19 cellular contexts compared by ENCODE assay signal in genomic region chr6:43450699-43451131, GRCh38. TPM values are rescaled to one million over a fixed set of nuclear protein-coding genes. Genes with fewer than 3 reads are reported as not detected.
DNase-seq lines count a peak whose midpoint lies in the region; ATAC-seq, FAIRE-seq and TF ChIP-seq lines count a peak whose summit lies in the region.
"Had no signal": no experiment of that assay in that cellular context is flagged by ENCODE, and none has a peak within 500 bp of the region (broad histone marks: within the 10 kb centered on the region; RNA-seq: fewer than 3 reads in every experiment).

No MANE protein-coding gene starts in this region.

- no TSS peak for BruUV-seq in HepG2 (replicated peaks; lab: Mats Ljungman, UMichigan)

- H3K4me1 ChIP-seq in HepG2 (ENCODE audit: insufficient read depth, low read length), result peaks cover 7% of the 10 kb centered on the region
- peaks cover 0 to 11% (median 0%) of the 10 kb centered on the region in 4 donors for H3K4me1 ChIP-seq in right lobe of liver
- H3K4me1 ChIP-seq in neuronal stem cell (ENCODE audit: control insufficient read depth in 2 of 2, insufficient read depth in 1 of 2, low read depth in 1 of 2, low read length in 2 of 2), result peaks cover 0 to 1% of the 10 kb centered on the region in 2 donors
- H3K4me1 ChIP-seq: Caco-2 had no signal

- H2BK5ac ChIP-seq in neuronal stem cell (ENCODE audit: low read length), result peak overlapping the region; percentile 53

- no peak for FAIRE-seq in HepG2 (lab: Jason Lieb, UNC)
- FAIRE-seq: G401.6, GM12892 had no signal

- H3K27me3 ChIP-seq in HepG2 (ENCODE audit: control insufficient read depth in 1 of 2, insufficient read depth in 2 of 2, low read length in 2 of 2) (no peaks in the 10 kb centered on the region), right lobe of liver (no peaks in the 10 kb centered on the region), neuronal stem cell (ENCODE audit: control insufficient read depth in 3 of 3, insufficient read depth in 3 of 3, low read depth in 1 of 3, low read length in 3 of 3) (peaks cover 0 to 6% (median 3%) of the 10 kb centered on the region in 3 experiments)

- H2AFZ ChIP-seq in HepG2 (ENCODE audit: low read length), result no peak overlapping the region
- no peak overlapping the region for H2AFZ ChIP-seq in neuronal stem cell (ENCODE audit: low read length)

- CTCF ChIA-PET in HepG2 (lab: Yijun Ruan, JAX; ENCODE audit: low intra/inter-chr PET ratio, low total read pairs), result no interaction called here
- CTCF ChIA-PET in RWPE1 (lab: Yijun Ruan, JAX), result interaction anchor here (0.6 kb wide), 1 partner anchor 1531 kb away, joined by 5 read pairs; no protein-coding TSS in a partner anchor

- intact Hi-C loops in HepG2 (cut with micrococcal nuclease; ENCODE audit: unreplicated experiment) (no loop called here), right lobe of liver (cut with DNase I) (loop anchor here (5.0 kb wide), 1 partner anchor 57 kb away; no protein-coding TSS in a partner anchor)

- H3K4me2 ChIP-seq in HepG2 (ENCODE audit: low read depth, low read length) (no peak overlapping the region), neuronal stem cell (ENCODE audit: insufficient read depth, low read length, poor library complexity, severe bottlenecking) (no peak overlapping the region)
- H3K4me2 ChIP-seq: BLaER1 had no signal

- no peaks in the 10 kb centered on the region for H3K27me3 Mint-ChIP-seq in activated T-cell treated with anti-CD3 and anti-CD28 coated beads, Interleukin-2, amount 50 U/mL, for 4 hours (ENCODE audit: low read depth)
- H3K27me3 Mint-ChIP-seq: B cell had no signal

- no peak overlapping the region for H2BK15ac ChIP-seq in neuronal stem cell (ENCODE audit: low read length)

- no peak overlapping the region for H4K91ac ChIP-seq in neuronal stem cell (ENCODE audit: low read depth, low read length, poor library complexity)

- peaks cover 16% of the 10 kb centered on the region for H3K36me3 Mint-ChIP-seq in activated T-cell treated with anti-CD3 and anti-CD28 coated beads, Interleukin-2, amount 50 U/mL, for 4 hours (ENCODE audit: insufficient read depth)

- 87% methylated on average over 12 of the region's 13 CpGs for WGBS in HepG2 (ENCODE audit: low lambda C conversion rate)
- 96% methylated on average over 9 of the region's 13 CpGs for WGBS in right lobe of liver (ENCODE audit: insufficient coverage, low coverage, low lambda C conversion rate, missing lambda C conversion rate)
- WGBS in neuronal stem cell (ENCODE audit: extremely low coverage in 2 of 2, insufficient read length in 2 of 2, insufficient replicate concordance in 1 of 2), 2 donors, result no CpG with 5 or more reads among the region's 13 CpGs

- TF ChIP-seq CTCF in HepG2 (CRISPR knock-in tag; IDR thresholded peaks at IDR 0.05), result no peak
- TF ChIP-seq CTCF in right lobe of liver (IDR thresholded peaks at IDR 0.05), result no peak
- no peak for TF ChIP-seq CTCF in RWPE1 (conservative IDR thresholded peaks at IDR 0.05; ENCODE audit: low read depth)
- TF ChIP-seq CTCF in foreskin fibroblast (IDR thresholded peaks at IDR 0.05; ENCODE audit: low read depth, low read length), result no peak

- H3K9me3 ChIP-seq in HepG2 (ENCODE audit: low read length) (no peaks in the 10 kb centered on the region), right lobe of liver (no peaks in the 10 kb centered on the region), neuronal stem cell (replicated peaks in 1 of 2; ENCODE audit: control insufficient read depth in 2 of 2, insufficient read depth in 1 of 2, low read depth in 1 of 2, low read length in 2 of 2) (no peaks in the 10 kb centered on the region)
- H3K9me3 ChIP-seq: BLaER1, Caco-2 had no signal

- H4K8ac ChIP-seq in neuronal stem cell (ENCODE audit: low read depth, low read length), result no peak overlapping the region

- H2AK5ac ChIP-seq in neuronal stem cell (ENCODE audit: low read depth, low read length), result no peak overlapping the region

- in situ Hi-C loops in HepG2 (cut with HindIII; ENCODE audit: extremely low pct_ligation_motif_present, low pct_unique_long_range_greater_than_20kb), result no loop called here

- TF ChIP-seq RAD21 in HepG2 (CRISPR knock-in tag; IDR thresholded peaks at IDR 0.05), result no peak

- H3K4me3 ChIP-seq in HepG2 (replicated peaks in 1 of 3; ENCODE audit: insufficient read depth in 1 of 3, low read depth in 2 of 3, low read length in 3 of 3), result no peak overlapping the region
- no peak overlapping the region for H3K4me3 ChIP-seq in right lobe of liver
- H3K4me3 ChIP-seq in neuronal stem cell (ENCODE audit: low read length in 2 of 2), result no peak overlapping the region
- H3K4me3 ChIP-seq in foreskin fibroblast (ENCODE audit: low read depth in 1 of 2, low read length in 2 of 2), result no peak overlapping the region
- H3K4me3 ChIP-seq: BLaER1 had no signal

- no peak overlapping the region for H3K14ac ChIP-seq in neuronal stem cell (ENCODE audit: low read length)

- H3K9ac ChIP-seq in HepG2 (ENCODE audit: insufficient read depth, low read depth, low read length) (no peak overlapping the region), neuronal stem cell (ENCODE audit: low read depth, low read length, poor library complexity) (peak overlapping the region; percentile 44)
- H3K9ac ChIP-seq: BLaER1 had no signal

- no peak overlapping the region for H3K18ac ChIP-seq in neuronal stem cell (ENCODE audit: low read length)

- DNase-seq in HepG2 (ENCODE audit: low spot score) (no peak), right lobe of liver (no peak), RWPE1 (ENCODE audit: low spot score) (no peak), neuronal stem cell (ENCODE audit: low spot score) (no peak), foreskin fibroblast (no peak)
- no peak for DNase-seq in activated T-cell treated with anti-CD3 and anti-CD28 coated beads, Interleukin-2, amount 50 U/mL, for 4 hours
- DNase-seq: Caco-2; CD4-positive, CD25-positive, alpha-beta regulatory T cell; CD8-positive, alpha-beta T cell; DMS153; DND-41; GOT3; H9 had no signal

- no peak overlapping the region for H3K4ac ChIP-seq in neuronal stem cell (ENCODE audit: low read length)

- peak overlapping the region; percentile 85 for H3K23ac ChIP-seq in neuronal stem cell (ENCODE audit: low read depth, low read length, poor library complexity)

- ATAC-seq in HepG2 (no peak), right lobe of liver (no peak)
- no peak for ATAC-seq in activated T-cell treated with anti-CD3 and anti-CD28 coated beads, Interleukin-2, amount 50 U/mL, for 4 hours
- ATAC-seq: CD8-positive, alpha-beta T cell; HCT116 had no signal

- no peaks in the 10 kb centered on the region for H4K20me1 ChIP-seq in HepG2 (ENCODE audit: insufficient read depth, low read length)

- H3K27ac ChIP-seq in HepG2 (ENCODE audit: extremely low read length, insufficient read depth, low read length), result no peak overlapping the region
- H3K27ac ChIP-seq in right lobe of liver, result no peak overlapping the region
- peak overlapping the region; percentile 72 for H3K27ac ChIP-seq in RWPE1
- H3K27ac ChIP-seq in neuronal stem cell (replicated peaks; ENCODE audit: low read length), result no peak overlapping the region
- H3K27ac ChIP-seq: BLaER1, C4-2B had no signal

- no peak overlapping the region for H2BK12ac ChIP-seq in neuronal stem cell (ENCODE audit: low read length)

- peaks cover 18 to 32% of the 10 kb centered on the region in 2 experiments; a peak in 4 of 5 replicates for H3K36me3 ChIP-seq in HepG2 (replicated peaks in 1 of 2; ENCODE audit: control insufficient read depth in 1 of 2, insufficient read depth in 2 of 2, low read length in 2 of 2)
- H3K36me3 ChIP-seq in right lobe of liver, result peaks cover 0 to 25% (median 4%) of the 10 kb centered on the region in 4 donors
- H3K36me3 ChIP-seq in neuronal stem cell (replicated peaks in 1 of 2; ENCODE audit: control insufficient read depth in 2 of 2, insufficient read depth in 2 of 2, low read length in 2 of 2), result peaks cover 30 to 63% of the 10 kb centered on the region in 2 donors

- POLR2A ChIA-PET in HepG2 (lab: Yijun Ruan, JAX), result no interaction called here
- POLR2A ChIA-PET in RWPE1 (lab: Yijun Ruan, JAX; ENCODE audit: low non-redundant PET), result no interaction called here

- no peak overlapping the region for H2BK120ac ChIP-seq in neuronal stem cell (ENCODE audit: low read depth, low read length)

- peaks cover 6% of the 10 kb centered on the region for H3K4me1 Mint-ChIP-seq in activated T-cell treated with anti-CD3 and anti-CD28 coated beads, Interleukin-2, amount 50 U/mL, for 4 hours (ENCODE audit: low read depth)

- no peaks in the 10 kb centered on the region for H3K79me1 ChIP-seq in neuronal stem cell (ENCODE audit: low read depth, low read length)

- no peaks in the 10 kb centered on the region for H3K79me2 ChIP-seq in HepG2 (ENCODE audit: insufficient read depth, low read length)

- TF ChIP-seq POLR2A in HepG2 (IDR thresholded peaks at IDR 0.05; ENCODE audit: insufficient read depth in 1 of 2, low read depth in 2 of 2, low read length in 2 of 2), result no peak
- no peak for TF ChIP-seq POLR2A in right lobe of liver (IDR thresholded peaks at IDR 0.05)

- TF ChIP-seq EP300 in HepG2 (IDR thresholded peaks at IDR 0.05; ENCODE audit: low read depth in 2 of 2, low read length in 2 of 2) (no peak), HepG2 (CRISPR knock-in tag; IDR thresholded peaks at IDR 0.05; ENCODE audit: borderline replicate concordance) (no peak)

- H3K9me3 Mint-ChIP-seq in activated T-cell treated with anti-CD3 and anti-CD28 coated beads, Interleukin-2, amount 50 U/mL, for 4 hours, result no peaks in the 10 kb centered on the region
- H3K9me3 Mint-ChIP-seq: CD4-positive, CD25-positive, alpha-beta regulatory T cell; CD8-positive, alpha-beta T cell; H9 had no signal

- no peak overlapping the region for H3K4me3 Mint-ChIP-seq in activated T-cell treated with anti-CD3 and anti-CD28 coated beads, Interleukin-2, amount 50 U/mL, for 4 hours
- H3K4me3 Mint-ChIP-seq: B cell; CD4-positive, CD25-positive, alpha-beta regulatory T cell; CD8-positive, alpha-beta T cell; H9 had no signal

RNA-seq across cellular contexts. Expression of gene DLK2, which starts 4.6 kb away (rescaled TPM):
- 0.74 and 1.2 TPM in 2 replicates for total RNA-seq in HepG2 (2016; rRNA removed; fragmentation: Illumina TruSeq; extraction: Trizol)
- 0.62 and 0.81 TPM in 2 replicates for total RNA-seq in HepG2 (2016; cell fraction: cytosol; rRNA removed; fragmentation: Illumina TruSeq; extraction: Trizol; ENCODE audit: low read depth)
- total RNA-seq in HepG2 (2016; cell fraction: insoluble cytoplasmic fraction; rRNA removed; fragmentation: Illumina TruSeq; extraction: Trizol), result 1.1 and 1.4 TPM in 2 replicates
- 0.71 and 1.7 TPM in 2 replicates for total RNA-seq in HepG2 (2016; cell fraction: membrane; rRNA removed; fragmentation: Illumina TruSeq; extraction: Trizol)
- 0.81 TPM in 2 replicates for total RNA-seq in HepG2 (2016; cell fraction: nucleus; rRNA removed; fragmentation: Illumina TruSeq; extraction: Trizol)
- polyA plus RNA-seq in HepG2 (2011; rRNA removed), result 3.8 and 5.9 TPM in 2 replicates
- 5.4 and 6.3 TPM in 2 replicates for polyA plus RNA-seq in HepG2 (2011; cell fraction: cytosol; rRNA removed)
- polyA plus RNA-seq in HepG2 (2011; cell fraction: nucleus; rRNA removed), result 5.7 and 8.0 TPM in 2 replicates
- 3.9 and 4.0 TPM in 2 replicates for polyA plus RNA-seq in HepG2 (2012)
- 1.2 TPM in 2 replicates for polyA plus RNA-seq in HepG2 (2016; cell fraction: cytosol; fragmentation: Illumina TruSeq; extraction: Trizol; ENCODE audit: low read depth)
- 0.61 and 0.65 TPM in 2 replicates for polyA plus RNA-seq in HepG2 (2016; cell fraction: insoluble cytoplasmic fraction; fragmentation: Illumina TruSeq; extraction: Trizol; ENCODE audit: low read depth)
- 1.1 and 2.0 TPM in 2 replicates for polyA plus RNA-seq in HepG2 (2016; cell fraction: membrane; fragmentation: Illumina TruSeq; extraction: Trizol; ENCODE audit: low read depth)
- 1.5 and 2.0 TPM in 2 replicates for polyA plus RNA-seq in HepG2 (2016; cell fraction: nucleus; fragmentation: Illumina TruSeq; extraction: Trizol; ENCODE audit: insufficient read depth, low read depth)
- polyA minus RNA-seq in HepG2 (2011; rRNA and poly(A)+ RNA removed; ENCODE audit: low replicate concordance), result 2.9 and 10.0 TPM in 2 replicates
- 2.9 and 3.3 TPM in 2 replicates for polyA minus RNA-seq in HepG2 (2011; cell fraction: cytosol; rRNA and poly(A)+ RNA removed)
- polyA minus RNA-seq in HepG2 (2011; cell fraction: nucleus; rRNA and poly(A)+ RNA removed), result 1.7 TPM in 2 replicates
- total RNA-seq in right lobe of liver, result under 1 TPM in 1 of 6 experiments, not detected in 5; 0.13 TPM
- polyA plus RNA-seq in neuronal stem cell (2013, experiment 1 of 2), result 1.5 TPM
- 1.8 TPM for polyA plus RNA-seq in neuronal stem cell (2013, experiment 2 of 2)
- total RNA-seq in activated T-cell treated with anti-CD3 and anti-CD28 coated beads, Interleukin-2, amount 50 U/mL, for 4 hours, result 1 to 10 TPM; 5.0 to 9.0 (median 6.7) TPM
- total RNA-seq: B cell had no signal

RNA-seq across cellular contexts. Expression of gene ABCC10, which starts 23.4 kb away (rescaled TPM):
- total RNA-seq in HepG2 (2016; rRNA removed; fragmentation: Illumina TruSeq; extraction: Trizol), result 11.2 and 24.3 TPM in 2 replicates
- 3.0 and 3.3 TPM in 2 replicates for total RNA-seq in HepG2 (2016; cell fraction: cytosol; rRNA removed; fragmentation: Illumina TruSeq; extraction: Trizol; ENCODE audit: low read depth)
- total RNA-seq in HepG2 (2016; cell fraction: insoluble cytoplasmic fraction; rRNA removed; fragmentation: Illumina TruSeq; extraction: Trizol), result 8.8 and 26.6 TPM in 2 replicates
- total RNA-seq in HepG2 (2016; cell fraction: membrane; rRNA removed; fragmentation: Illumina TruSeq; extraction: Trizol), result 6.5 and 8.3 TPM in 2 replicates
- total RNA-seq in HepG2 (2016; cell fraction: nucleus; rRNA removed; fragmentation: Illumina TruSeq; extraction: Trizol), result 31.0 and 40.1 TPM in 2 replicates
- 16.0 and 24.1 TPM in 2 replicates for polyA plus RNA-seq in HepG2 (2011; rRNA removed)
- 11.8 and 12.5 TPM in 2 replicates for polyA plus RNA-seq in HepG2 (2011; cell fraction: cytosol; rRNA removed)
- polyA plus RNA-seq in HepG2 (2011; cell fraction: nucleus; rRNA removed), result 91.9 and 94.6 TPM in 2 replicates
- 11.7 and 19.9 TPM in 2 replicates for polyA plus RNA-seq in HepG2 (2012)
- polyA plus RNA-seq in HepG2 (2016; cell fraction: cytosol; fragmentation: Illumina TruSeq; extraction: Trizol; ENCODE audit: low read depth), result 3.1 and 3.3 TPM in 2 replicates
- polyA plus RNA-seq in HepG2 (2016; cell fraction: insoluble cytoplasmic fraction; fragmentation: Illumina TruSeq; extraction: Trizol; ENCODE audit: low read depth), result 5.9 and 7.7 TPM in 2 replicates
- polyA plus RNA-seq in HepG2 (2016; cell fraction: membrane; fragmentation: Illumina TruSeq; extraction: Trizol; ENCODE audit: low read depth), result 3.2 and 4.6 TPM in 2 replicates
- polyA plus RNA-seq in HepG2 (2016; cell fraction: nucleus; fragmentation: Illumina TruSeq; extraction: Trizol; ENCODE audit: insufficient read depth, low read depth), result 59.5 and 67.0 TPM in 2 replicates
- 17.7 and 40.9 TPM in 2 replicates for polyA minus RNA-seq in HepG2 (2011; rRNA and poly(A)+ RNA removed; ENCODE audit: low replicate concordance)
- polyA minus RNA-seq in HepG2 (2011; cell fraction: cytosol; rRNA and poly(A)+ RNA removed), result 14.1 and 14.5 TPM in 2 replicates
- 36.8 and 38.7 TPM in 2 replicates for polyA minus RNA-seq in HepG2 (2011; cell fraction: nucleus; rRNA and poly(A)+ RNA removed)
- 10 to 100 TPM in 1 of 6 experiments, 1 to 10 TPM in 5; 5.8 to 10.7 (median 7.5) TPM for total RNA-seq in right lobe of liver
- polyA plus RNA-seq in neuronal stem cell (2013, experiment 1 of 2), result 10.1 TPM
- polyA plus RNA-seq in neuronal stem cell (2013, experiment 2 of 2), result 10.6 TPM
- 10 to 100 TPM; 24.2 to 30.1 (median 26.5) TPM for total RNA-seq in activated T-cell treated with anti-CD3 and anti-CD28 coated beads, Interleukin-2, amount 50 U/mL, for 4 hours

RNA-seq across cellular contexts. Expression of gene TJAP1, which starts 26.7 kb away (rescaled TPM):
- 10.2 and 15.7 TPM in 2 replicates for total RNA-seq in HepG2 (2016; rRNA removed; fragmentation: Illumina TruSeq; extraction: Trizol)
- total RNA-seq in HepG2 (2016; cell fraction: cytosol; rRNA removed; fragmentation: Illumina TruSeq; extraction: Trizol; ENCODE audit: low read depth), result 6.4 and 7.2 TPM in 2 replicates
- total RNA-seq in HepG2 (2016; cell fraction: insoluble cytoplasmic fraction; rRNA removed; fragmentation: Illumina TruSeq; extraction: Trizol), result 12.5 and 16.8 TPM in 2 replicates
- total RNA-seq in HepG2 (2016; cell fraction: membrane; rRNA removed; fragmentation: Illumina TruSeq; extraction: Trizol), result 7.9 and 8.5 TPM in 2 replicates
- total RNA-seq in HepG2 (2016; cell fraction: nucleus; rRNA removed; fragmentation: Illumina TruSeq; extraction: Trizol), result 22.6 and 23.5 TPM in 2 replicates
- 41.6 and 48.3 TPM in 2 replicates for polyA plus RNA-seq in HepG2 (2011; rRNA removed)
- polyA plus RNA-seq in HepG2 (2011; cell fraction: cytosol; rRNA removed), result 19.2 and 22.0 TPM in 2 replicates
- polyA plus RNA-seq in HepG2 (2011; cell fraction: nucleus; rRNA removed), result 220 TPM in 2 replicates
- polyA plus RNA-seq in HepG2 (2012), result 27.3 and 28.6 TPM in 2 replicates
- polyA plus RNA-seq in HepG2 (2016; cell fraction: cytosol; fragmentation: Illumina TruSeq; extraction: Trizol; ENCODE audit: low read depth), result 2.1 and 2.3 TPM in 2 replicates
- polyA plus RNA-seq in HepG2 (2016; cell fraction: insoluble cytoplasmic fraction; fragmentation: Illumina TruSeq; extraction: Trizol; ENCODE audit: low read depth), result 13.6 and 18.5 TPM in 2 replicates
- 6.4 and 6.8 TPM in 2 replicates for polyA plus RNA-seq in HepG2 (2016; cell fraction: membrane; fragmentation: Illumina TruSeq; extraction: Trizol; ENCODE audit: low read depth)
- 89.6 and 90.5 TPM in 2 replicates for polyA plus RNA-seq in HepG2 (2016; cell fraction: nucleus; fragmentation: Illumina TruSeq; extraction: Trizol; ENCODE audit: insufficient read depth, low read depth)
- polyA minus RNA-seq in HepG2 (2011; rRNA and poly(A)+ RNA removed; ENCODE audit: low replicate concordance), result 17.3 and 27.1 TPM in 2 replicates
- polyA minus RNA-seq in HepG2 (2011; cell fraction: cytosol; rRNA and poly(A)+ RNA removed), result 9.3 and 9.7 TPM in 2 replicates
- polyA minus RNA-seq in HepG2 (2011; cell fraction: nucleus; rRNA and poly(A)+ RNA removed), result 38.8 and 46.0 TPM in 2 replicates
- 10 to 100 TPM in 5 of 6 experiments, 1 to 10 TPM in 1; 9.2 to 16.0 (median 12.9) TPM for total RNA-seq in right lobe of liver
- 30.3 TPM for polyA plus RNA-seq in neuronal stem cell (2013, experiment 1 of 2)
- 28.9 TPM for polyA plus RNA-seq in neuronal stem cell (2013, experiment 2 of 2)
- total RNA-seq in activated T-cell treated with anti-CD3 and anti-CD28 coated beads, Interleukin-2, amount 50 U/mL, for 4 hours, result 10 to 100 TPM; 45.5 to 52.8 (median 46.2) TPM

RNA-seq across cellular contexts. Expression of gene LRRC73, which starts 59.4 kb away (rescaled TPM):
- total RNA-seq in HepG2 (2016; rRNA removed; fragmentation: Illumina TruSeq; extraction: Trizol) (0.11 and 0.17 TPM in 2 replicates), right lobe of liver (under 1 TPM in 5 of 6 experiments, not detected in 1; 0.12 to 0.43 (median 0.26) TPM)
- 0.20 TPM in 1 of 2 replicates, not detected in the other for total RNA-seq in HepG2 (2016; cell fraction: cytosol; rRNA removed; fragmentation: Illumina TruSeq; extraction: Trizol; ENCODE audit: low read depth)
- total RNA-seq in HepG2 (2016; cell fraction: insoluble cytoplasmic fraction; rRNA removed; fragmentation: Illumina TruSeq; extraction: Trizol), result 0.16 and 0.22 TPM in 2 replicates
- 0.25 and 0.45 TPM in 2 replicates for total RNA-seq in HepG2 (2016; cell fraction: membrane; rRNA removed; fragmentation: Illumina TruSeq; extraction: Trizol)
- 0.28 TPM in 1 of 2 replicates, not detected in the other for total RNA-seq in HepG2 (2016; cell fraction: nucleus; rRNA removed; fragmentation: Illumina TruSeq; extraction: Trizol)
- polyA plus RNA-seq in HepG2 (2011; rRNA removed), result 0.08 and 0.12 TPM in 2 replicates
- 0.05 and 0.11 TPM in 2 replicates for polyA plus RNA-seq in HepG2 (2011; cell fraction: cytosol; rRNA removed)
- 0.28 and 0.39 TPM in 2 replicates for polyA plus RNA-seq in HepG2 (2011; cell fraction: nucleus; rRNA removed)
- 0.12 and 0.17 TPM in 2 replicates for polyA plus RNA-seq in HepG2 (2012)
- polyA plus RNA-seq in HepG2 (2016; cell fraction: cytosol; fragmentation: Illumina TruSeq; extraction: Trizol; ENCODE audit: low read depth), result 0.10 and 0.14 TPM in 2 replicates
- 0.19 and 0.41 TPM in 2 replicates for polyA plus RNA-seq in HepG2 (2016; cell fraction: insoluble cytoplasmic fraction; fragmentation: Illumina TruSeq; extraction: Trizol; ENCODE audit: low read depth)
- 0.17 and 0.19 TPM in 2 replicates for polyA plus RNA-seq in HepG2 (2016; cell fraction: membrane; fragmentation: Illumina TruSeq; extraction: Trizol; ENCODE audit: low read depth)
- not detected in 2 replicates for polyA plus RNA-seq in HepG2 (2016; cell fraction: nucleus; fragmentation: Illumina TruSeq; extraction: Trizol; ENCODE audit: insufficient read depth, low read depth)
- polyA minus RNA-seq in HepG2 (2011; rRNA and poly(A)+ RNA removed; ENCODE audit: low replicate concordance), result 0.06 and 0.09 TPM in 2 replicates
- not detected in 2 replicates for polyA minus RNA-seq in HepG2 (2011; cell fraction: cytosol; rRNA and poly(A)+ RNA removed)
- polyA minus RNA-seq in HepG2 (2011; cell fraction: nucleus; rRNA and poly(A)+ RNA removed), result 0.50 and 0.77 TPM in 2 replicates
- polyA plus RNA-seq in neuronal stem cell (2013, experiment 1 of 2), result 0.92 TPM
- 0.98 TPM for polyA plus RNA-seq in neuronal stem cell (2013, experiment 2 of 2)
- total RNA-seq in activated T-cell treated with anti-CD3 and anti-CD28 coated beads, Interleukin-2, amount 50 U/mL, for 4 hours, result under 1 TPM; 0.16 to 0.47 (median 0.20) TPM
- polyA plus RNA-seq: CD4-positive, CD25-positive, alpha-beta regulatory T cell had no signal
